8 cellular contexts compared by ENCODE assay signal in genomic region chr6:32970413-32971244, GRCh38. TPM values are rescaled to one million over a fixed set of nuclear protein-coding genes. Genes with fewer than 3 reads are reported as not detected.
DNase-seq lines count a peak whose midpoint lies in the region; ATAC-seq and TF ChIP-seq lines count a peak whose summit lies in the region.

No MANE protein-coding gene starts in this region.

- ATAC-seq in HG03039 (IDR thresholded peaks at IDR 0.05; ENCODE audit: unreplicated experiment): no peak

- peaks cover 18% of the 10 kb centered on the region for H3K27me3 Mint-ChIP-seq in endothelial cell (ENCODE audit: unreplicated experiment)

- no peaks in the 10 kb centered on the region for H3K9me3 Mint-ChIP-seq in endothelial cell (ENCODE audit: unreplicated experiment)

- H3K4me3 Mint-ChIP-seq in endothelial cell (ENCODE audit: unreplicated experiment): peak overlapping the region; percentile 100

- no peak for TF ChIP-seq CTCF in endothelial cell (IDR thresholded peaks at IDR 0.05; ENCODE audit: unreplicated experiment)

- H3K36me3 Mint-ChIP-seq in endothelial cell (ENCODE audit: low read depth, unreplicated experiment): peaks cover 45% of the 10 kb centered on the region

- DNase-seq in Ammon's horn (ENCODE audit: low spot score) (peak; percentile 83), HCEC 1CT (peak; percentile 90), NOMO-1 (lab: John Stamatoyannopoulos, UW; ENCODE audit: unreplicated experiment in 2 of 2) (peak; percentile 75 to 77), endothelial cell (ENCODE audit: low spot score) (peak; percentile 84), midbrain (lab: John Stamatoyannopoulos, UW) (peak; percentile 83)
- peak; percentile 87 for DNase-seq in activated CD8-positive, alpha-beta memory T cell treated with anti-CD3 and anti-CD28 coated beads, Interleukin-2, amount 50 U/mL, for 48 hours
- DNase-seq in stimulated activated CD8-positive, alpha-beta memory T cell treated with anti-CD3 and anti-CD28 coated beads, Interleukin-15, amount 100 ng/mL, for 48 hours (ENCODE audit: low read depth in 2 of 2): peak; percentile 74 to 77

- peak overlapping the region; percentile 100 for H3K27ac Mint-ChIP-seq in endothelial cell (ENCODE audit: unreplicated experiment)

- H3K4me1 Mint-ChIP-seq in endothelial cell (ENCODE audit: unreplicated experiment): peaks cover 55% of the 10 kb centered on the region

RNA-seq across cellular contexts. Expression of gene BRD2, which starts 2.2 kb away (rescaled TPM):
- total RNA-seq in endothelial cell (ENCODE audit: unreplicated experiment): 186 TPM

RNA-seq across cellular contexts. Expression of gene HLA-DMA, which starts 17.7 kb away (rescaled TPM):
- total RNA-seq in endothelial cell (ENCODE audit: unreplicated experiment): 13.0 TPM

RNA-seq across cellular contexts. Expression of gene HLA-DMB, which starts 29.8 kb away (rescaled TPM):
- 1.3 TPM for total RNA-seq in endothelial cell (ENCODE audit: unreplicated experiment)

RNA-seq across cellular contexts. Expression of gene HLA-DOA, which starts 38.8 kb away (rescaled TPM):
- total RNA-seq in endothelial cell (ENCODE audit: unreplicated experiment): 7.3 TPM
